In the genomic region with DNA sequence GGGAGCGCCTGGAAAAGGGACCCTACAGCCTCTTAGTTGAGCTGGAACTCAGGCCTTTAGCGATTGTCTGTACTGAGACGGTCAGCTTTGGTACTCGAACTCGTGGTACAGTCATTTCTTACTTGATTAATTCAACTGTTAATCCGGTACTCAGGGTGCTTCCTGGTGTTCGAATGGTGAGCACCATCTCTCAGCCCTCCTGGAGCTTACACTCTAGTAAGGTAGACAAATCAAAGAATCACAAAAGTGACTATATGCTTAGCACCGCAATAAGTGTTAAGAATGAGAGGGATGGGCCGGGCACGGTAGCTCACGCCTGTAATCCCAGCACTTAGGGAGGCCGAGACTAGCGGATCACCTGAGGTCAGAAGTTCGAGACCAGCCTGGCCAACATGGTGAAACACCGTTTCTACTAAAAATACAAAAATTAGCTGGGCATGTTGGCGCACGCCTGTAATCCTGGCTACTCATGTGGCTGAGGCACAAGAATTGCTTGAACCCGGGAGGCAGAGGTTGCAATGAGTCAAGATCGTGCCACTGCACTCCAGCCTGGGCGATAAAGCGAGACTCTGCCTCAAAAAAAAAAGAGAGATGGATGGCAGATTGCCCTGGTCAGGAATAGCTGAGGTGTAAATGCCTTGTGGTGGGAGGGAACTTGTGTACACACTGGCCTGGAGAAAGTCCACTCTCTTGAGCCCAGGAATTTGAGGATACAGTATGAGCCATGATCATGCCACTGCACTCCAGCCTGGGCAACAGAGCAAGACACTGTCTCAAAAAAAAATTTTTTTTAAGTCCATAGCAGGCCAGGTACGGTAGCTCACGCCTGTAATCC, we compare ENCODE assay signal across 8 cellular contexts. TPM values are rescaled to one million over a fixed set of nuclear protein-coding genes. Genes with fewer than 3 reads are reported as not detected.
DNase-seq lines count a peak whose midpoint lies in the region; ATAC-seq, FAIRE-seq and TF ChIP-seq lines count a peak whose summit lies in the region.

No MANE protein-coding gene starts in this region.

- no peak for TF ChIP-seq CTCF in astrocyte (IDR thresholded peaks at IDR 0.05; ENCODE audit: insufficient read depth, low read depth, low read length)
- TF ChIP-seq CTCF in lung (IDR thresholded peaks at IDR 0.05; ENCODE audit: control extremely low read depth, extremely low read depth), result no peak

- no peak for TF ChIP-seq POLR2A in erythroblast (IDR thresholded peaks at IDR 0.05; ENCODE audit: low read length)

- H3K9me3 ChIP-seq in astrocyte (ENCODE audit: insufficient read depth, low read depth, low read length), result no peaks in the 10 kb centered on the region
- no peaks in the 10 kb centered on the region for H3K9me3 ChIP-seq in lung (ENCODE audit: control insufficient read depth in 2 of 2, insufficient read depth in 1 of 2, low read length in 1 of 2)
- no peaks in the 10 kb centered on the region for H3K9me3 ChIP-seq in aorta (ENCODE audit: control insufficient read depth, low read length)

- peaks cover 34% of the 10 kb centered on the region for H3K79me2 ChIP-seq in ACC112 (ENCODE audit: control insufficient read depth, insufficient read depth, low read length, unreplicated experiment)
- peaks cover 37% of the 10 kb centered on the region for H3K79me2 ChIP-seq in astrocyte (ENCODE audit: insufficient read depth, low read length)

- peak overlapping the region; percentile 88 for H3K9ac ChIP-seq in astrocyte (ENCODE audit: low read length)

- H3K4me3 ChIP-seq in ACC112 (ENCODE audit: low read depth, low read length) (peak overlapping the region; percentile 97), astrocyte (ENCODE audit: insufficient read depth, low read depth, low read length) (peak overlapping the region; percentile 81), lung (peak overlapping the region; percentile 81), aorta (ENCODE audit: low read length in 2 of 2) (peak overlapping the region; percentile 84 to 95)

- H3K27me3 ChIP-seq in ACC112 (ENCODE audit: insufficient read depth, low read length) (no peaks in the 10 kb centered on the region), astrocyte (ENCODE audit: insufficient read depth, low read length) (no peaks in the 10 kb centered on the region), lung (ENCODE audit: control insufficient read depth, insufficient read depth) (no peaks in the 10 kb centered on the region), aorta (ENCODE audit: control insufficient read depth in 1 of 2, insufficient read depth in 2 of 2, low read length in 1 of 2) (no peaks in the 10 kb centered on the region)

- H3K4me2 ChIP-seq in astrocyte (ENCODE audit: low read length), result peak overlapping the region; percentile 99

- no peak for FAIRE-seq in astrocyte (lab: Jason Lieb, UNC)

- H3K27ac ChIP-seq in ACC112 (ENCODE audit: low read depth, low read length), result peak overlapping the region; percentile 36
- H3K27ac ChIP-seq in astrocyte (ENCODE audit: low read depth, low read length), result peak overlapping the region; percentile 53
- H3K27ac ChIP-seq in lung (ENCODE audit: low read depth in 1 of 2, low read length in 1 of 2), result peak overlapping the region in 1 of 2 donors; percentile 64
- H3K27ac ChIP-seq in aorta (ENCODE audit: low read depth in 1 of 2, low read length in 2 of 2), result no peak overlapping the region

- H3K27me3 Mint-ChIP-seq in astrocyte (ENCODE audit: low read depth, unreplicated experiment), result peaks cover 3% of the 10 kb centered on the region

- H3K4me1 ChIP-seq in ACC112 (ENCODE audit: control insufficient read depth, insufficient read depth, low read length, unreplicated experiment), result peaks cover 7% of the 10 kb centered on the region
- H3K4me1 ChIP-seq in astrocyte (ENCODE audit: insufficient read depth, low read length), result peaks cover 5% of the 10 kb centered on the region
- H3K4me1 ChIP-seq in lung (ENCODE audit: control insufficient read depth in 2 of 2, insufficient read depth in 2 of 2, low read length in 2 of 2), result peaks cover 3 to 10% of the 10 kb centered on the region in 2 donors
- H3K4me1 ChIP-seq in aorta (ENCODE audit: control insufficient read depth in 1 of 2, insufficient read depth in 2 of 2, low read length in 2 of 2), result no peaks in the 10 kb centered on the region

- intact Hi-C loops in aorta (cut with DNase I), result no loop called here

- 58 to 68% methylated on average over 23 of the region's 23 CpGs for WGBS in lung, 2 donors
- WGBS in aorta, 2 donors, result 52% methylated on average over 23 of the region's 23 CpGs

- peaks cover 18% of the 10 kb centered on the region for H4K20me1 ChIP-seq in astrocyte (ENCODE audit: insufficient read depth, low read length)

- H3K36me3 Mint-ChIP-seq in astrocyte (ENCODE audit: low read depth, unreplicated experiment), result peaks cover 9% of the 10 kb centered on the region

- H2AFZ ChIP-seq in ACC112 (ENCODE audit: low read length, unreplicated experiment) (peak overlapping the region; percentile 79), astrocyte (ENCODE audit: low read depth, low read length) (peak overlapping the region; percentile 87)

- H3K36me3 ChIP-seq in ACC112 (ENCODE audit: insufficient read depth, low read length) (peaks cover 11% of the 10 kb centered on the region; the same call in 1 of the 2 replicates), astrocyte (ENCODE audit: insufficient read depth, low read length) (peaks cover 22% of the 10 kb centered on the region), lung (ENCODE audit: control insufficient read depth in 2 of 2, insufficient read depth in 2 of 2, low read length in 2 of 2) (peaks cover 6 to 17% of the 10 kb centered on the region in 2 donors), aorta (ENCODE audit: control insufficient read depth in 1 of 2, insufficient read depth in 2 of 2, low read length in 1 of 2) (peaks cover 0 to 6% of the 10 kb centered on the region in 2 donors)

- peaks cover 3% of the 10 kb centered on the region for H3K4me1 Mint-ChIP-seq in astrocyte (ENCODE audit: low read depth, unreplicated experiment)

- DNase-seq in astrocyte (ENCODE audit: low read depth) (peak; percentile 16), lung (ENCODE audit: low spot score) (no peak), aorta (no peak), midbrain (lab: John Stamatoyannopoulos, UW) (no peak), NCI-H187 (lab: John Stamatoyannopoulos, UW) (no peak), erythroblast (lab: John Stamatoyannopoulos, UW) (no peak)

- peak overlapping the region; percentile 92 for H3K27ac Mint-ChIP-seq in astrocyte (ENCODE audit: unreplicated experiment)

- ATAC-seq in HG03135 (IDR thresholded peaks at IDR 0.05; ENCODE audit: unreplicated experiment) (peak; percentile 2), lung (ENCODE audit: insufficient read depth, low FRiP score) (no peak), aorta (ENCODE audit: low FRiP score) (no peak)

- H3K4me3 Mint-ChIP-seq in astrocyte (ENCODE audit: unreplicated experiment), result peak overlapping the region; percentile 94

- H3K9me3 Mint-ChIP-seq in astrocyte (ENCODE audit: unreplicated experiment), result no peaks in the 10 kb centered on the region

RNA-seq across cellular contexts. Expression of a gene that starts 1.0 kb away (rescaled TPM):
- 36.1 and 47.5 TPM in 2 replicates for total RNA-seq in astrocyte
- 10 to 100 TPM; 17.0 to 25.3 TPM for total RNA-seq in lung
- 10 to 100 TPM; 13.3 to 14.7 TPM for polyA plus RNA-seq in lung
- 10 to 100 TPM; 26.2 to 27.8 TPM for total RNA-seq in aorta
- 10 to 100 TPM in 1 of 2 donors, 1 to 10 TPM in 1; 8.0 to 31.9 TPM for polyA plus RNA-seq in aorta

RNA-seq across cellular contexts. Expression of a gene that starts 54.2 kb away (rescaled TPM):
- total RNA-seq in astrocyte, result 9.1 and 15.7 TPM in 2 replicates
- 1,000 to 10,000 TPM; 1,061 to 2,819 TPM for total RNA-seq in lung
- 1,000 to 10,000 TPM; 1,429 to 2,010 TPM for polyA plus RNA-seq in lung
- 1,000 to 10,000 TPM in 1 of 2 donors, 100 to 1,000 TPM in 1; 677 to 1,639 TPM for total RNA-seq in aorta
- 100 to 1,000 TPM; 114 to 361 TPM for polyA plus RNA-seq in aorta

RNA-seq across cellular contexts. Expression of a gene that starts 55.8 kb away (rescaled TPM):
- 21.4 and 23.0 TPM in 2 replicates for total RNA-seq in astrocyte
- 10 to 100 TPM in 1 of 2 donors, 1 to 10 TPM in 1; 5.7 to 15.4 TPM for total RNA-seq in lung
- polyA plus RNA-seq in lung, result 1 to 10 TPM in 1 of 2 donors, under 1 TPM in 1; 0.91 to 2.5 TPM
- total RNA-seq in aorta, result 1 to 10 TPM in 1 of 2 donors, under 1 TPM in 1; 0.91 to 2.7 TPM
- polyA plus RNA-seq in aorta, result not detected

Comparison
In these comparisons a context has a peak if more than half of its experiments do, and no peak if none do; other contexts are left out.
1. H3K27ac ChIP-seq: peak in ACC112 (single experiment) and astrocyte (single experiment); none in aorta (0 of 2).
2. RNA of a gene that starts 54.2 kb away (total RNA-seq): 1,061 to 2,819 TPM in lung and 677 to 1,639 TPM in aorta; 9.1 to 15.7 TPM in astrocyte; every median in the first group is over 10 times any median in the second.
3. Peak in every context shown above with its lines, with median percentiles within 50 percentile points of each other: H3K4me3 ChIP-seq.